ENCODE assay signal across 1 cellular context in the genomic region with DNA sequence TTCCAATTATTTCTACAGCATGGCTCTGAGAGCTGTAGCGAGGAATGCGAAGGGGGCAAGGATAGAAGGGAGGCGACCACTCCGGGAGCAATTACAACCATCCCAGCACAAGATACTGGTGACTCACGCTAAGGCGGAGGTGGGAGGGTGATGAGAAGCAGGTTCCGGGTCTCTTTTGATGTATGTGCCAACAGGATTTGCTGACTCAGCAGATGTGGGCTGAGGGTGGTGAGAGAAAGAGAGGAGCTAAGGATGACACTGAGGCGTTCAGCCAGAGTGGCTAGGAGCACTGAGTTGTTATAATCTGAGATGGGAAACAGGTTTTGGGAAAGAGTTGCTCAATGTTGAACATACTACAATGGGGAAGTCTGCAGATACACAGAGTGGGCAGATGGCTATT.
TF ChIP-seq lines count a peak whose summit lies in the region.

No MANE protein-coding gene starts in this region.

TF ChIP-seq in SK-N-SH, 30 proteins besides CTCF, POLR2A, EP300 and RAD21 (continued from another document):
- no peak for TF ChIP-seq USF2 (IDR thresholded peaks at IDR 0.05; ENCODE audit: borderline replicate concordance, low read depth, low read length)
- TF ChIP-seq ELF1 (IDR thresholded peaks at IDR 0.05): no peak
- TF ChIP-seq JUND (IDR thresholded peaks at IDR 0.05): no peak
- TF ChIP-seq FOXM1 (IDR thresholded peaks at IDR 0.05; ENCODE audit: low read depth): no peak
- TF ChIP-seq CHD2 (IDR thresholded peaks at IDR 0.05; ENCODE audit: low read length, partially characterized antibody): no peak
- no peak for TF ChIP-seq RCOR1 (IDR thresholded peaks at IDR 0.05; ENCODE audit: low read length)
- TF ChIP-seq EZH2phosphoT487 (IDR thresholded peaks at IDR 0.05; ENCODE audit: borderline replicate concordance, low read depth): no peak
- TF ChIP-seq GATA2 (CRISPR knock-in tag; IDR thresholded peaks at IDR 0.05): no peak
- TF ChIP-seq NRF1 (IDR thresholded peaks at IDR 0.05; ENCODE audit: low read depth, low read length): no peak
- TF ChIP-seq RFX5 (IDR thresholded peaks at IDR 0.05; ENCODE audit: low read length): no peak
- no peak for TF ChIP-seq RXRA (IDR thresholded peaks at IDR 0.05; ENCODE audit: borderline replicate concordance, low read depth)
